In the genomic region with DNA sequence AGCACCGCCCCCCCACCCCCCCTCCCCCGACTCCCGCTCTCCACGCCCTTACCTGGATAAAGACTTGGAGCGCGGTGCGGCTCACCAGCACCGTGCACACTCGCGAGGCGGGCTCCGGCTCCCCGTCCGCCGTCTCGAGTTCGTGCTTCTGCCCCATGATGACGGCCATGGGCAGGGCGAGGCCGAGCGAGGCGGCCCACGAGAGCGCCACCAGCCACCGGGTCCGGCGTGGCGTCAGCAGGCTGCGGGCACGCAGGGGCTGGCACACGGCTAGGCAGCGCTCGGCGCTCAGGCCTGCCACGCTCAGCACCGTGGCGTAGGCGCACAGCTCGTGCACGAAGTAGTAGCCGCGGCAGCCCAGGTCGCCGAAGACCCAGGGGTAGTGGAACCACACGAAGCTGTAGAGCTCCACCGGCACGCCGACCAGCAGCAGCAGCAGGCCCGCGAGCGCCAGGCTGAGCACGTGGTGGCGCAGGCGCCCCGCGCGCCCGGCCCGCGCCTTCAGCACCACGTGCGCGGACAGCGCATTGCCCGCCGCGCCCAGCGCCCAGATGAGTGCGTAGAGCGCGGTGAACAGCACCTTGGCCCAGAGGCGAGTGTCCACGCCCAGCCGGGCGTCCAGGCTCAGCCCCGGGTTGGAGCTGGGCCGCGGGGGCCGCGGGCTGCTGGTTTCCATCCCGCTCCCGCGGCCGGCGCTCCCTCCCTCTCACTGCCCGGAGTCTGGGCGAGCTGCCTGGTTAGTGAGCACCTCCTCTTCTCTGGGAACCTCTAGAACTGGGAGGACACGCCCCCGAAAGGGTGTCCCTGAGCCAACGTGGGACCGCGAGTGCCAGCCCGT, we compare ENCODE assay signal across 9 cellular contexts. TPM values are rescaled to one million over a fixed set of nuclear protein-coding genes. Genes with fewer than 3 reads are reported as not detected.
A peak's percentile ranks its signal among the peaks of the same experiment; 100 is the strongest.
DNase-seq lines count a peak whose midpoint lies in the region; ATAC-seq and TF ChIP-seq lines count a peak whose summit lies in the region.
"Had no signal": no experiment of that assay in that cellular context is flagged by ENCODE, and none has a peak within 500 bp of the region (broad histone marks: within the 10 kb centered on the region; RNA-seq: fewer than 3 reads in every experiment).

Gene NTSR2 (minus strand): TSS at position 742 of the 838 bp plus-strand sequence. CDS start 66 bp downstream, at position 676.

- no peak for TF ChIP-seq POLR2A in adrenal gland (IDR thresholded peaks at IDR 0.05)

- no peak for TF ChIP-seq CTCF in adrenal gland (IDR thresholded peaks at IDR 0.05)

- no peak within 1 kb of the TSS for H3K27ac ChIP-seq in adrenal gland

- intact Hi-C loops in adrenal gland (cut with DNase I) (no loop called here), sciatic nerve (cut with DNase I) (no loop called here)

- no peaks in the 10 kb centered on the region for H3K36me3 ChIP-seq in adrenal gland (replicated peaks in 1 of 2)

- H3K4me3 ChIP-seq in adrenal gland: no peak within 1 kb of the TSS

- DNase-seq in M059J (ENCODE audit: low read depth) (peak; percentile 36), adrenal gland (peak; percentile 66 to 85 (median 75)), hippocampal formation (lab: John Stamatoyannopoulos, UW) (peak; percentile 32 to 48), sciatic nerve (ENCODE audit: low spot score) (peak; percentile 64), cerebellar cortex (ENCODE audit: low spot score) (no peak), T-helper 1 cell (no peak)

- peaks cover 0 to 11% of the 10 kb centered on the region in 2 donors for H3K4me1 ChIP-seq in adrenal gland (replicated peaks in 1 of 2)

- no peaks in the 10 kb centered on the region for H3K27me3 ChIP-seq in adrenal gland

- 14 to 53% (median 34%) methylated on average over 7 to 93 of the region's 93 CpGs for WGBS in adrenal gland, 4 donors

- peak; percentile 88 for ATAC-seq in sciatic nerve
- ATAC-seq in GM21390 (IDR thresholded peaks at IDR 0.05; ENCODE audit: unreplicated experiment): no peak
- no peak for ATAC-seq in GM19328 (IDR thresholded peaks at IDR 0.05; ENCODE audit: unreplicated experiment)

- no peaks in the 10 kb centered on the region for H3K9me3 ChIP-seq in adrenal gland (replicated peaks in 1 of 3)

RNA-seq across cellular contexts. Expression of gene NTSR2, which starts in this region (rescaled TPM):
- 0.12 TPM in 1 of 2 replicates, not detected in the other for total RNA-seq in M059J (2014; rRNA removed; shearing (Covaris generic))
- total RNA-seq in adrenal gland (10 to 100 TPM in 1 of 8 donors, 1 to 10 TPM in 4, under 1 TPM in 3; 0.35 to 10.3 (median 1.1) TPM), sciatic nerve (not detected)
- 1 to 10 TPM in 2 of 3 donors, under 1 TPM in 1; 0.16 to 3.0 (median 2.1) TPM for polyA plus RNA-seq in adrenal gland
- polyA plus RNA-seq: IgD-negative memory B cell had no signal

Comparison
In these comparisons a context has a peak if more than half of its experiments do, and no peak if none do; other contexts are left out.
1. Peak in DNase-seq in M059J; RNA of the gene not detected or under 1 TPM.
2. Peak in DNase-seq and ATAC-seq in sciatic nerve; RNA of the gene not detected or under 1 TPM.
3. DNase-seq: peak in adrenal gland (7 of 7) and hippocampal formation (2 of 2); none in cerebellar cortex (single experiment) and T-helper 1 cell (0 of 5).